In the genomic region with DNA sequence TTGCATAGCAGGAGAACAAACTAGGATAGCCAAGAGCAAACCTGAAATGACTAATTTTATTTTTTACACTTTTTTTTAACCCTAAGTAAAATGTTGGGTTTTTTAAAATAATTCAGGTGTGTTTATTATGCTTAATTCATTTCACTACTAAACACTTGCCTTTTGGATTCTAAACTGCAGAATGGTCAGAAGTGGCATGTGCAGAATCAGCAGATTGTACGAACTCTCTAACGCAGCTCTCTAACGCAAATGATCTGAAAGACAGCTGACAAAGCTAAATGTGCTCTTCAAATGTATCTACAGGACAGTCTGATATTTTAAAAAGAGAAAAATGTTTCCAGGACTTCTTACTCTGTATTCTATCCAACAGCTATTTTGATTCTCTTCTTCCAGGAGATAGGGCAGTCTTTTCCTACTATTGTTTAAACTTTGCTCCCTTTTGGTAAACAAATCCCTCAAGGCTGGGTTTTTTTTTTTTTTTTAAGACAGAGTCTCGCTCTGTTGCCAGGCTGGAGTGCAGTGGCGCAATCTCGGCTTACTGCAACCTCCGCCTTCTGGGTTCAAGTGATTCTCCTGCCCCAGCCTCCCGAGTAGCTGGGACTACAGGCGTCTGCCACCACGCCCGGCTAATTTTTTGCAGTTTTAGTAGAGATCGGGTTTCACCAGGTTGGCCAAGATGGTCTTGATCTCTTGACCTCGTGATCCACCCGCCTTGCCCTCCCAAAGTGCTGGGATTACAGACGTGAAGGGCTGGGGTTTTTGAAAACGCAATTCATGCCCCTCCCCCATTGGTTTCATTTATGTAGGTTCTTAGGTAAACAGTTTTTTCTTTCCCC, we compare ENCODE assay signal across 8 cellular contexts. TPM values are rescaled to one million over a fixed set of nuclear protein-coding genes. Genes with fewer than 3 reads are reported as not detected.
DNase-seq lines count a peak whose midpoint lies in the region; ATAC-seq and TF ChIP-seq lines count a peak whose summit lies in the region.

No MANE protein-coding gene starts in this region.

- H3K9me3 ChIP-seq in ascending aorta, result no peaks in the 10 kb centered on the region
- H3K9me3 ChIP-seq in left lung, result no peaks in the 10 kb centered on the region
- H3K9me3 ChIP-seq in thoracic aorta, result no peaks in the 10 kb centered on the region

- no peak for TF ChIP-seq CTCF in ascending aorta (IDR thresholded peaks at IDR 0.05)
- TF ChIP-seq CTCF in left lung (IDR thresholded peaks at IDR 0.05), result no peak
- no peak for TF ChIP-seq CTCF in thoracic aorta (IDR thresholded peaks at IDR 0.05)

- peaks cover under 1 to 1% of the 10 kb centered on the region in 2 donors for H3K36me3 ChIP-seq in ascending aorta
- H3K36me3 ChIP-seq in left lung, result peaks cover 0 to 10% of the 10 kb centered on the region in 2 donors
- no peaks in the 10 kb centered on the region for H3K36me3 ChIP-seq in thoracic aorta

- H3K4me1 ChIP-seq in ascending aorta, result peaks cover 6 to 18% of the 10 kb centered on the region in 2 donors
- peaks cover 29 to 60% of the 10 kb centered on the region in 2 donors for H3K4me1 ChIP-seq in left lung
- peaks cover 18 to 32% of the 10 kb centered on the region in 2 donors for H3K4me1 ChIP-seq in thoracic aorta (ENCODE audit: control insufficient read depth in 1 of 2, low read depth in 2 of 2)

- H3K4me3 ChIP-seq in ascending aorta (peak overlapping the region; percentile 97 to 99), left lung (peak overlapping the region; percentile 71 to 93), thoracic aorta (peak overlapping the region; percentile 99)

- intact Hi-C loops in ascending aorta (cut with DNase I), result loop anchor here (5.0 to 10.0 kb wide), 2 partner anchors 808 to 1306 kb away; partner anchors contain the start of genes PCSK5 and RFK
- intact Hi-C loops in left lung (cut with DNase I), result loop anchor here in 1 of 2 donors (10.0 kb wide), 1 partner anchor 58 kb away; no protein-coding TSS in a partner anchor

- H3K27ac ChIP-seq in ascending aorta (peak overlapping the region; percentile 90 to 96), left lung (peak overlapping the region; percentile 94 to 100), thoracic aorta (peak overlapping the region; percentile 81 to 98)

- DNase-seq in activated effector memory CD4-positive, alpha-beta T cell treated with anti-CD3 and anti-CD28 coated beads, Interleukin-2, amount 50 U/mL, for 16 hours, result peak; percentile 65
- no peak for DNase-seq in activated effector memory CD4-positive, alpha-beta T cell treated with Interleukin-2 at 50 U/mL for 16 hours
- DNase-seq in ascending aorta (ENCODE audit: low spot score in 2 of 2) (no peak), left lung (peak in 1 of 2 donors; percentile 56), thoracic aorta (ENCODE audit: low spot score) (no peak), NCI-H1417 (lab: John Stamatoyannopoulos, UW) (no peak), NCI-H2107 (lab: John Stamatoyannopoulos, UW) (no peak)

- H3K27me3 ChIP-seq in ascending aorta, result no peaks in the 10 kb centered on the region
- H3K27me3 ChIP-seq in left lung, result no peaks in the 10 kb centered on the region
- H3K27me3 ChIP-seq in thoracic aorta (replicated peaks; ENCODE audit: insufficient read depth), result no peaks in the 10 kb centered on the region

- no peak for ATAC-seq in left lung
- ATAC-seq in thoracic aorta (ENCODE audit: insufficient number of reproducible peaks, low FRiP score, low read depth), result no peak
- ATAC-seq in HG03342 (IDR thresholded peaks at IDR 0.05; ENCODE audit: unreplicated experiment), result no peak

RNA-seq across cellular contexts. Expression of gene NMRK1, which starts 1.3 kb away (rescaled TPM):
- total RNA-seq in ascending aorta (22.0 TPM), left lung (10 to 100 TPM; 26.0 to 29.1 TPM), thoracic aorta (10 to 100 TPM; 20.2 to 30.6 TPM)

RNA-seq across cellular contexts. Expression of gene OSTF1, which starts 1.7 kb away (rescaled TPM):
- total RNA-seq in ascending aorta (25.1 TPM), left lung (10 to 100 TPM; 62.4 to 94.7 TPM), thoracic aorta (10 to 100 TPM; 16.8 to 33.9 TPM)

RNA-seq across cellular contexts. Expression of gene CARNMT1, which starts 58.6 kb away (rescaled TPM):
- total RNA-seq in ascending aorta, result 7.0 TPM
- 10 to 100 TPM; 21.9 to 22.4 TPM for total RNA-seq in left lung
- 10 to 100 TPM in 1 of 2 donors, 1 to 10 TPM in 1; 6.5 to 26.9 TPM for total RNA-seq in thoracic aorta
